ENCODE assay signal across 6 cellular contexts in the genomic region with DNA sequence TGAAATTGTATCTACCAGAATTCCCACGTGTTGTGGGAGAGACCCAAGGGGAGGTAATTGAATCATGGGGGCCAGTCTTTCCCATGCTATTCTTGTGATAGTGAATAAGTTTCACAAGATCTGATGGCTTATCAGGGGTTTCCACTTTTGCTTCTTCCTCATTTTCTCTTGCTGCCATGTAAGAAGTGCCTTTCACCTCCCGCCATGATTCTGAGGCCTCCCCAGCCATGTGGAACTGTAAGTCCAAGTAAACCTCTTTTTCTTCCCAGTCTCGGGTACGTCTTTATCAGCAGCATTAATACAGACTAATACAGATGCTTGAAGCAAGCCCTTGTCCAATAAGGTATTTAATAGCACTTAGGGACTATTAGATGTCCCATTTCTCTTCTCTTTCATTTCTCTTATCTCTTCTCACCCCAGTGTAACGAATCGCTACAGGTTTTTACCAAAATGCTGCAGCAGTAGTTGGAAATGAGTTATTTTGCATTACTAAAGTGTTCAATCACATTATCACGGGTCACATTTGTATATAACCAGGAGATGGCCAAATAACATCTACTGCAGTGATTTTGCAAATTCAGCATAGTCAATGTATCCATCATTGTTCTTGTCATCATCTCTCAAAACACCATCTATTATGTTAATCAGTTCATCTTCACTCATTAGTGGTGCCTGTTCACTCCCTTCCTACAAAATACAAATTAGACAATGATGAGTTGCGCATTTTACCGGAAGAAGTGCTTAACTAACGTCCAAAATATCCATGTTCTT. TPM values are rescaled to one million over a fixed set of nuclear protein-coding genes. Genes with fewer than 3 reads are reported as not detected.
A peak's percentile ranks its signal among the peaks of the same experiment; 100 is the strongest.
DNase-seq lines count a peak whose midpoint lies in the region; ATAC-seq and TF ChIP-seq lines count a peak whose summit lies in the region.
"Not testable (repeated sequence)": the region's sequence is repeated elsewhere in the genome, so short reads cannot be mapped to it uniquely, and the experiment has no call there.

No MANE protein-coding gene starts in this region.

- peaks cover 63% of the 10 kb centered on the region for H3K36me3 Mint-ChIP-seq in Caco-2 (ENCODE audit: insufficient read depth, unreplicated experiment)
- H3K36me3 Mint-ChIP-seq in activated T-helper 17 cell treated with anti-CD3 and anti-CD28 coated beads, Interleukin-2, amount 50 U/mL, for 72 hours (ENCODE audit: low read depth), result peaks cover 72% of the 10 kb centered on the region
- H3K36me3 Mint-ChIP-seq in MCF 10A (ENCODE audit: insufficient read depth, unreplicated experiment), result peaks cover 72% of the 10 kb centered on the region
- peaks cover 47% of the 10 kb centered on the region for H3K36me3 Mint-ChIP-seq in memory B cell

- H3K36me3 ChIP-seq in Caco-2 (ENCODE audit: control insufficient read depth, insufficient read depth, low read length), result not testable (repeated sequence)

- H3K4me1 ChIP-seq in Caco-2, result not testable (repeated sequence)

- H3K27ac Mint-ChIP-seq in Caco-2 (ENCODE audit: unreplicated experiment); MCF 10A (ENCODE audit: low read depth, unreplicated experiment): not testable (repeated sequence)
- peak overlapping the region; percentile 16 for H3K27ac Mint-ChIP-seq in activated T-helper 17 cell treated with anti-CD3 and anti-CD28 coated beads, Interleukin-2, amount 50 U/mL, for 72 hours
- peak overlapping the region; percentile 29 for H3K27ac Mint-ChIP-seq in memory B cell

- not testable (repeated sequence) for ATAC-seq in activated T-helper 17 cell treated with anti-CD3 and anti-CD28 coated beads, Interleukin-2, amount 50 U/mL, for 72 hours (replicated peaks); memory B cell (ENCODE audit: low read depth)

- H3K27me3 Mint-ChIP-seq in Caco-2 (ENCODE audit: insufficient read depth, unreplicated experiment); activated T-helper 17 cell treated with anti-CD3 and anti-CD28 coated beads, Interleukin-2, amount 50 U/mL, for 72 hours; MCF 10A (ENCODE audit: insufficient read depth, unreplicated experiment); memory B cell: not testable (repeated sequence)

- TSS peak; percentile 4 for BruUV-seq in Caco-2 (replicated peaks; lab: Mats Ljungman, UMichigan)
- TSS peak; percentile 6 for BruUV-seq in MCF 10A (replicated peaks; lab: Mats Ljungman, UMichigan)

- in situ Hi-C loops in KBM-7 (cut with MboI; ENCODE audit: low pct_unique_long_range_greater_than_20kb, low sequenced_read_pairs), result not testable (repeated sequence)

- not testable (repeated sequence) for H3K9me3 Mint-ChIP-seq in Caco-2 (ENCODE audit: unreplicated experiment); activated T-helper 17 cell treated with anti-CD3 and anti-CD28 coated beads, Interleukin-2, amount 50 U/mL, for 72 hours; MCF 10A (ENCODE audit: unreplicated experiment); memory B cell

- not testable (repeated sequence) for H3K4me1 Mint-ChIP-seq in Caco-2 (ENCODE audit: low read depth, unreplicated experiment)
- H3K4me1 Mint-ChIP-seq in activated T-helper 17 cell treated with anti-CD3 and anti-CD28 coated beads, Interleukin-2, amount 50 U/mL, for 72 hours, result peaks cover 15% of the 10 kb centered on the region
- peaks cover 17% of the 10 kb centered on the region for H3K4me1 Mint-ChIP-seq in MCF 10A (ENCODE audit: insufficient read depth, unreplicated experiment)
- peaks cover 25% of the 10 kb centered on the region for H3K4me1 Mint-ChIP-seq in memory B cell

- POLR2A ChIA-PET in Caco-2 (lab: Charles Lee); MCF 10A (lab: Yijun Ruan, JAX): not testable (repeated sequence)

- CTCF ChIA-PET in Caco-2 (lab: Charles Lee); MCF 10A (lab: Yijun Ruan, JAX): not testable (repeated sequence)

- intact Hi-C loops in Caco-2 (cut with micrococcal nuclease; ENCODE audit: unreplicated experiment); MCF 10A (cut with micrococcal nuclease): not testable (repeated sequence)

- not testable (repeated sequence) for H3K4me3 Mint-ChIP-seq in Caco-2 (ENCODE audit: unreplicated experiment); activated T-helper 17 cell treated with anti-CD3 and anti-CD28 coated beads, Interleukin-2, amount 50 U/mL, for 72 hours; MCF 10A (ENCODE audit: unreplicated experiment); memory B cell

- H3K27me3 ChIP-seq in Caco-2 (replicated peaks; ENCODE audit: control insufficient read depth, insufficient read depth, low read length), result not testable (repeated sequence)

- not testable (repeated sequence) for H3K4me3 ChIP-seq in Caco-2 (ENCODE audit: low read depth, low read length)

- DNase-seq in Caco-2; MCF 10A (ENCODE audit: unreplicated experiment); memory B cell (ENCODE audit: low spot score in 2 of 2): not testable (repeated sequence)
- peak; percentile 20 for DNase-seq in KBM-7
- DNase-seq in OCI-M1 (lab: John Stamatoyannopoulos, UW), result peak; percentile 30

- TF ChIP-seq CTCF in Caco-2 (IDR thresholded peaks at IDR 0.05; ENCODE audit: insufficient read depth in 1 of 2, low read depth in 1 of 2, low read length in 1 of 2, severe bottlenecking in 1 of 2, unreplicated experiment in 1 of 2); MCF 10A (IDR thresholded peaks at IDR 0.05; ENCODE audit: unreplicated experiment): not testable (repeated sequence)

- H3K9me3 ChIP-seq in Caco-2, result not testable (repeated sequence)

RNA-seq across cellular contexts. Expression of a gene that starts 10.5 kb away (rescaled TPM):
- total RNA-seq in Caco-2 (2022) (142 and 156 TPM in 2 replicates), MCF 10A (2022) (157 and 238 TPM in 2 replicates)
- total RNA-seq in activated T-helper 17 cell treated with anti-CD3 and anti-CD28 coated beads, Interleukin-2, amount 50 U/mL, for 72 hours, result 10 to 100 TPM; 37.1 to 63.1 TPM

RNA-seq across cellular contexts. Expression of a gene that starts 35.9 kb away (rescaled TPM):
- 58.7 and 60.0 TPM in 2 replicates for total RNA-seq in Caco-2 (2022)
- 10 to 100 TPM; 45.2 to 62.1 TPM for total RNA-seq in activated T-helper 17 cell treated with anti-CD3 and anti-CD28 coated beads, Interleukin-2, amount 50 U/mL, for 72 hours
- 23.2 and 24.8 TPM in 2 replicates for total RNA-seq in MCF 10A (2022)
